In the genomic region with DNA sequence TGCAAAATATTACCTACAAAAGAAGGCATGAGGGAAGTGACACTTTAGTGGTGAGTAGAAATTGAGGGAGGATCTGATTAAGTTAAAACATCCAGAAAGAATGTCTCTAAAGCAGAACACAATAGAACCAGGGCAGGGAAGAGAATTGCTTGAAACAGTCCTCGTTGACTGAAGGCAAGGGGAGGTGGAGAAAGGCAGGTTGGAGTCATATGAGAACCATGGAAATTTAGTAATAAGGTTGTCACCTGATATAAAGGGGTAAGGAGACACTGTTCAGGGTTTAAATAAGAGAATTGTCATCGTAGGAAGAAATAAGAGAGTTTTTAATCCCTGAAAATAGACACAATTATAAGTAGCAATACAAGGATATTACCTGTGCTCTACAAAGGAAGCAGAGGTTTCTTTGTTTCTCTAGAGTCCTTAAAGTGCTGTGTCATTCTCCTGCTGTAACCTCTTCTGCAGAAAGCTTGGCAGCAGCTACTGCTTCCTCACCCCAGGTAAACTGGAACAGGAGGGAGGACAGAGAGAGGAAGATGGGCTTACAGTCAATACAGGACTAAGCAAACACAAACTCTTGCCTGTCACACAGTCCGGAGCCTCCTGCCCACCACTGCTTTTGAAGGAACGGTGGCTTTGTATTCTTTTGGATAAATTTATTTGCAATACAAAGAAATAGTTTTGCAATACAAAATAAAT, we compare ENCODE assay signal across 22 cellular contexts.
DNase-seq lines count a peak whose midpoint lies in the region; ATAC-seq and TF ChIP-seq lines count a peak whose summit lies in the region.
"Had no signal": no experiment of that assay in that cellular context is flagged by ENCODE, and none has a peak within 500 bp of the region (broad histone marks: within the 10 kb centered on the region; RNA-seq: fewer than 3 reads in every experiment).

No MANE protein-coding gene starts in this region.

- no peaks in the 10 kb centered on the region for H3K36me3 ChIP-seq in GM23338 (ENCODE audit: insufficient read depth)
- H3K36me3 ChIP-seq: brain microvascular endothelial cell, MG63, tibial nerve had no signal

- no peaks in the 10 kb centered on the region for H3K9me3 Mint-ChIP-seq in GM23338
- H3K9me3 Mint-ChIP-seq in progenitor cell of endocrine pancreas (ENCODE audit: low read depth): no peaks in the 10 kb centered on the region
- H3K9me3 Mint-ChIP-seq: activated T-helper 2 cell treated with anti-CD3 and anti-CD28 coated beads, Interferon-gamma antibody, Interleukin-2, Interleukin-4, amounts not matched to agents 10 μg/mL and 5 μg/mL and 100 μg/mL, durations not matched to agents 14 hours and 24 hours and 36 hours; dendritic cell treated with granulocyte-macrophage colony-stimulating factor and Interleukin-4, amounts not matched to agents 40 ng/mL and 50 ng/mL, for 4 days had no signal

- TF ChIP-seq CTCF in GM23338 (conservative IDR thresholded peaks at IDR 0.05; ENCODE audit: low read depth in 2 of 2) (no peak), progenitor cell of endocrine pancreas (IDR thresholded peaks at IDR 0.05; ENCODE audit: unreplicated experiment) (no peak)

- no peaks in the 10 kb centered on the region for H3K27me3 ChIP-seq in GM23338 (ENCODE audit: insufficient read depth)
- H3K27me3 ChIP-seq: brain microvascular endothelial cell, MG63, tibial nerve had no signal

- H3K4me3 ChIP-seq in GM23338: no peak overlapping the region
- H3K4me3 ChIP-seq: GM23248, MG63, tibial nerve had no signal

- peaks cover 8% of the 10 kb centered on the region for H3K4me1 Mint-ChIP-seq in GM23338
- peaks cover 5% of the 10 kb centered on the region for H3K4me1 Mint-ChIP-seq in progenitor cell of endocrine pancreas (ENCODE audit: low read depth)
- H3K4me1 Mint-ChIP-seq: activated naive CD8-positive, alpha-beta T cell treated with anti-CD3 and anti-CD28 coated beads, Interleukin-2, amount 50 U/mL, for 24 hours had no signal

- no peak overlapping the region for H3K4me3 Mint-ChIP-seq in GM23338
- no peak overlapping the region for H3K4me3 Mint-ChIP-seq in progenitor cell of endocrine pancreas (ENCODE audit: low read depth)
- H3K4me3 Mint-ChIP-seq: activated naive CD8-positive, alpha-beta T cell treated with anti-CD3 and anti-CD28 coated beads, Interleukin-2, amount 50 U/mL, for 24 hours; dendritic cell treated with granulocyte-macrophage colony-stimulating factor and Interleukin-4, amounts not matched to agents 40 ng/mL and 50 ng/mL, for 4 days had no signal

- H3K27ac Mint-ChIP-seq in GM23338: peak overlapping the region; percentile 53; the same call in 1 of the 2 replicates
- H3K27ac Mint-ChIP-seq in progenitor cell of endocrine pancreas: peak overlapping the region; percentile 50
- H3K27ac Mint-ChIP-seq: activated naive CD8-positive, alpha-beta T cell treated with anti-CD3 and anti-CD28 coated beads, Interleukin-2, amount 50 U/mL, for 24 hours; activated T-helper 2 cell treated with anti-CD3 and anti-CD28 coated beads, Interferon-gamma antibody, Interleukin-2, Interleukin-4, amounts not matched to agents 10 μg/mL and 5 μg/mL and 100 μg/mL, durations not matched to agents 14 hours and 24 hours and 36 hours; dendritic cell treated with granulocyte-macrophage colony-stimulating factor and Interleukin-4, amounts not matched to agents 40 ng/mL and 50 ng/mL, for 4 days had no signal

- no peak overlapping the region for H3K4me2 ChIP-seq in GM23338

- H3K79me2 ChIP-seq in GM23338 (replicated peaks; ENCODE audit: insufficient read depth): no peaks in the 10 kb centered on the region

- no peaks in the 10 kb centered on the region for H3F3A ChIP-seq in GM23338 (replicated peaks; ENCODE audit: low read depth)

- DNase-seq in GM23338 (ENCODE audit: low spot score) (peak; percentile 11), NCI-H510A (lab: John Stamatoyannopoulos, UW) (peak; percentile 0), kidney tubule cell (ENCODE audit: low spot score) (peak; percentile 33), progenitor cell of endocrine pancreas (ENCODE audit: low spot score, unreplicated experiment) (no peak), T-helper 2 cell (no peak), hepatic stellate cell (ENCODE audit: low spot score) (no peak)
- DNase-seq: activated CD4-positive, alpha-beta T cell treated with anti-CD3 and anti-CD28 coated beads for 1 hour; activated naive CD8-positive, alpha-beta T cell treated with anti-CD3 and anti-CD28 coated beads, Interleukin-2, amount 50 U/mL, for 24 hours; brain microvascular endothelial cell; GM23248; MG63; NCI-H146; NCI-H446; stimulated activated naive CD4-positive, alpha-beta T cell treated with Interleukin-2 at 50 U/mL for 16 hours; T-helper 9 cell had no signal

- ATAC-seq in GM23338 (no peak), HG03460 (IDR thresholded peaks at IDR 0.05; ENCODE audit: unreplicated experiment) (no peak), HG02798 (IDR thresholded peaks at IDR 0.05; ENCODE audit: poor library complexity, unreplicated experiment) (no peak)
- ATAC-seq: activated naive CD8-positive, alpha-beta T cell treated with anti-CD3 and anti-CD28 coated beads, Interleukin-2, amount 50 U/mL, for 24 hours; SK-N-SH treated with all-trans-retinoic acid at 6 μM for 48 hours had no signal

- H3K27me3 Mint-ChIP-seq in GM23338 (ENCODE audit: insufficient read depth, low read depth, poor library complexity) (no peaks in the 10 kb centered on the region), progenitor cell of endocrine pancreas (no peaks in the 10 kb centered on the region)
- H3K27me3 Mint-ChIP-seq: activated naive CD8-positive, alpha-beta T cell treated with anti-CD3 and anti-CD28 coated beads, Interleukin-2, amount 50 U/mL, for 24 hours; dendritic cell treated with granulocyte-macrophage colony-stimulating factor and Interleukin-4, amounts not matched to agents 40 ng/mL and 50 ng/mL, for 4 days had no signal

- H3K9me2 ChIP-seq in GM23338 (ENCODE audit: insufficient read depth): peaks cover 8% of the 10 kb centered on the region; the same call in 1 of the 2 replicates

- H3K27ac ChIP-seq in GM23338 (ENCODE audit: low read depth): no peak overlapping the region
- H3K27ac ChIP-seq: brain microvascular endothelial cell, GM23248, RWPE1, tibial nerve had no signal

- H3K36me3 Mint-ChIP-seq in GM23338 (ENCODE audit: low read depth) (no peaks in the 10 kb centered on the region), progenitor cell of endocrine pancreas (ENCODE audit: insufficient read depth) (no peaks in the 10 kb centered on the region)

- H2AFZ ChIP-seq in GM23338: peak overlapping the region; percentile 76
- H2AFZ ChIP-seq: GM23248 had no signal

- H3K4me1 ChIP-seq in GM23338 (ENCODE audit: insufficient read depth): 0 out of 2 replicates have a peak, but pooled peaks cover 13% of the 10 kb centered on the region
- H3K4me1 ChIP-seq: tibial nerve had no signal

- no peaks in the 10 kb centered on the region; the same call in 1 of the 2 replicates for H4K20me1 ChIP-seq in GM23338 (replicated peaks; ENCODE audit: insufficient read depth)

TF ChIP-seq in GM23338, 12 proteins besides CTCF, POLR2A, EP300 and RAD21 (continues in another document):
- TF ChIP-seq ZNF331 (CRISPR knock-in tag; IDR thresholded peaks at IDR 0.05; ENCODE audit: low read depth): no peak
- no peak for TF ChIP-seq EZH2phosphoT487 (IDR thresholded peaks at IDR 0.05; ENCODE audit: unreplicated experiment)
- no peak for TF ChIP-seq NANOG (IDR thresholded peaks at IDR 0.05; ENCODE audit: borderline replicate concordance)

Comparison
In these comparisons a context has a peak if more than half of its experiments do, and no peak if none do; other contexts are left out.
1. DNase-seq: peak in GM23338 (single experiment), NCI-H510A (single experiment) and kidney tubule cell (single experiment); none in progenitor cell of endocrine pancreas (single experiment), T-helper 2 cell (0 of 5) and hepatic stellate cell (single experiment).